ENCODE assay signal across 1 cellular context in genomic region chr12:56104815-56105476, GRCh38.
TF ChIP-seq lines count a peak whose summit lies in the region.

No MANE protein-coding gene starts in this region.

TF ChIP-seq in A549, 52 proteins besides CTCF, POLR2A, EP300 and RAD21:
- TF ChIP-seq CBX8 (IDR thresholded peaks at IDR 0.05): no peak
- TF ChIP-seq CHD2 (IDR thresholded peaks at IDR 0.05; ENCODE audit: low read length, partially characterized antibody): no peak
- no peak for TF ChIP-seq HOXB13 (CRISPR knock-in tag; IDR thresholded peaks at IDR 0.05; ENCODE audit: low read depth)
- no peak for TF ChIP-seq RCOR1 (IDR thresholded peaks at IDR 0.05; ENCODE audit: low read depth, low read length)
- TF ChIP-seq ESRRA (IDR thresholded peaks at IDR 0.05; ENCODE audit: borderline replicate concordance, low read length): no peak
- no peak for TF ChIP-seq CHD4 (IDR thresholded peaks at IDR 0.05; ENCODE audit: borderline replicate concordance)
- 0 out of 2 replicates have a peak, but pooled peaks have one; percentile 38 for TF ChIP-seq MYC (IDR thresholded peaks at IDR 0.05; ENCODE audit: borderline replicate concordance, low read length)
- TF ChIP-seq ZNF302 (CRISPR knock-in tag; IDR thresholded peaks at IDR 0.05): no peak
- no peak for TF ChIP-seq MAZ (IDR thresholded peaks at IDR 0.05; ENCODE audit: borderline replicate concordance, low read depth, low read length)
- TF ChIP-seq, protein P1, sequence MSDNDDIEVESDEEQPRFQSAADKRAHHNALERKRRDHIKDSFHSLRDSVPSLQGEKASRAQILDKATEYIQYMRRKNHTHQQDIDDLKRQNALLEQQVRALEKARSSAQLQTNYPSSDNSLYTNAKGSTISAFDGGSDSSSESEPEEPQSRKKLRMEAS (IDR thresholded peaks at IDR 0.05): peak; percentile 86
- TF ChIP-seq, protein P2, sequence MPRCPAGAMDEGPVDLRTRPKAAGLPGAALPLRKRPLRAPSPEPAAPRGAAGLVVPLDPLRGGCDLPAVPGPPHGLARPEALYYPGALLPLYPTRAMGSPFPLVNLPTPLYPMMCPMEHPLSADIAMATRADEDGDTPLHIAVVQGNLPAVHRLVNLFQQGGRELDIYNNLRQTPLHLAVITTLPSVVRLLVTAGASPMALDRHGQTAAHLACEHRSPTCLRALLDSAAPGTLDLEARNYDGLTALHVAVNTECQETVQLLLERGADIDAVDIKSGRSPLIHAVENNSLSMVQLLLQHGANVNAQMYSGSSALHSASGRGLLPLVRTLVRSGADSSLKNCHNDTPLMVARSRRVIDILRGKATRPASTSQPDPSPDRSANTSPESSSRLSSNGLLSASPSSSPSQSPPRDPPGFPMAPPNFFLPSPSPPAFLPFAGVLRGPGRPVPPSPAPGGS (IDR thresholded peaks at IDR 0.05): no peak
- TF ChIP-seq HES2 (IDR thresholded peaks at IDR 0.05): no peak
- no peak for TF ChIP-seq ZSCAN20 (CRISPR knock-in tag; IDR thresholded peaks at IDR 0.05)
- TF ChIP-seq KDM1A (IDR thresholded peaks at IDR 0.05; ENCODE audit: low read depth): no peak
- no peak for TF ChIP-seq SMC3 (IDR thresholded peaks at IDR 0.05)
- no peak for TF ChIP-seq HOXA7 (CRISPR knock-in tag; IDR thresholded peaks at IDR 0.05)
- no peak for TF ChIP-seq BHLHE40 (IDR thresholded peaks at IDR 0.05; ENCODE audit: low read depth, low read length)
- no peak for TF ChIP-seq ATOH8 (CRISPR knock-in tag; IDR thresholded peaks at IDR 0.05; ENCODE audit: low read depth)
- TF ChIP-seq EHMT2 (IDR thresholded peaks at IDR 0.05; ENCODE audit: low read depth): no peak
- TF ChIP-seq MAFK (IDR thresholded peaks at IDR 0.05; ENCODE audit: partially characterized antibody): no peak
- no peak for TF ChIP-seq REST (IDR thresholded peaks at IDR 0.05)
- no peak for TF ChIP-seq GATA3 (IDR thresholded peaks at IDR 0.05; ENCODE audit: borderline replicate concordance)
- TF ChIP-seq ZFP36 (IDR thresholded peaks at IDR 0.05; ENCODE audit: borderline replicate concordance, partially characterized antibody): no peak
- no peak for TF ChIP-seq ZC3H11A (IDR thresholded peaks at IDR 0.05)
- TF ChIP-seq USF2 (IDR thresholded peaks at IDR 0.05): peak; percentile 6; the same call in 1 of the 2 replicates
- TF ChIP-seq RNF2 (IDR thresholded peaks at IDR 0.05; ENCODE audit: borderline replicate concordance, low read depth): no peak
